In the genomic region with DNA sequence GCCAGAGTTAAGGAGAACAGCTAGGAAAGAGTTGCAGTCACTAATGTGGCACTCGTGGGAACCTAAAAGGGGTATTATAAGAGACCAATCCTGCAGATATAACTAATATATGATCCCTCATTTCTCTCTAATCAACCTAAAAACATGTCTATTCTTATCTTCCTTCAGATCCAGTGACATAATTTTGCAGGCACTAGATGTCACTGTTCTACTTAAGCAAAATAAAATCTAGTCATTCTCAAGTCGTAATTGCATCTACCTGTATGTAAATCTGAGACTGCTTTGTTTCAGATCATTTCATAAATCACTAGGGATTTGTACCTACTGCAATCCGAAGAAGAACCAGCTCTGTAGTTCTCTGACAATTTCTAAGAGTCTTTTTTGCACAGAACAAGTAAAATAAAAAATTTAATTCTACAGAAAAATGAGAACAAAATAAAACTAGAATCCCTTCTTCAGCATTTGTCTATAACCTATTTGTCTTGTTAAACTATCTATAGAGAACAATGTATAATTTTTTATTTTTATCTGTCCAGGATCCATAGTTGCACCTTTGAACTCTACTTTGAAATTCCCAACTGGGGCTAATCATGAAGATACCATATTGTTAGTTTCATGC, we compare ENCODE assay signal across 9 cellular contexts. TPM values are rescaled to one million over a fixed set of nuclear protein-coding genes. Genes with fewer than 3 reads are reported as not detected.
DNase-seq lines count a peak whose midpoint lies in the region; ATAC-seq, FAIRE-seq and TF ChIP-seq lines count a peak whose summit lies in the region.
"Had no signal": no experiment of that assay in that cellular context is flagged by ENCODE, and none has a peak within 500 bp of the region (broad histone marks: within the 10 kb centered on the region; RNA-seq: fewer than 3 reads in every experiment).

No MANE protein-coding gene starts in this region.

- no peak overlapping the region for H2BK5ac ChIP-seq in mesendoderm (ENCODE audit: low read length)

- H3K36me3 Mint-ChIP-seq in activated CD4-positive, alpha-beta T cell treated with anti-CD3 and anti-CD28 coated beads for 36 hours (ENCODE audit: low read depth) = no peaks in the 10 kb centered on the region
- H3K36me3 Mint-ChIP-seq in activated naive CD8-positive, alpha-beta T cell treated with anti-CD3 and anti-CD28 coated beads, Interleukin-2, amount 50 U/mL, for 24 hours (ENCODE audit: low read depth) = no peaks in the 10 kb centered on the region

- no peak overlapping the region for H2BK120ac ChIP-seq in mesendoderm (ENCODE audit: low read depth, low read length)

- H3K23ac ChIP-seq in mesendoderm (ENCODE audit: low read length) = no peak overlapping the region

- H3K4me3 Mint-ChIP-seq in activated CD4-positive, alpha-beta T cell treated with anti-CD3 and anti-CD28 coated beads for 36 hours = no peak overlapping the region
- H3K4me3 Mint-ChIP-seq in activated naive CD8-positive, alpha-beta T cell treated with anti-CD3 and anti-CD28 coated beads, Interleukin-2, amount 50 U/mL, for 24 hours = no peak overlapping the region
- H3K4me3 Mint-ChIP-seq: T-helper 1 cell treated with Interleukin-12 subunit alpha and Interleukin-12 subunit beta and Interleukin-4 antibody, amounts not matched to agents 30 μg/mL and 1 μg/mL, for 36 hours had no signal

- H2BK15ac ChIP-seq in mesendoderm (replicated peaks; ENCODE audit: low read depth) = no peak overlapping the region

- peaks cover 3% of the 10 kb centered on the region for H3K27me3 Mint-ChIP-seq in activated CD4-positive, alpha-beta T cell treated with anti-CD3 and anti-CD28 coated beads for 36 hours
- H3K27me3 Mint-ChIP-seq in activated naive CD8-positive, alpha-beta T cell treated with anti-CD3 and anti-CD28 coated beads, Interleukin-2, amount 50 U/mL, for 24 hours = no peaks in the 10 kb centered on the region

- no peak overlapping the region for H4K5ac ChIP-seq in mesendoderm (ENCODE audit: low read length)

- H3K79me1 ChIP-seq in mesendoderm (ENCODE audit: low read length) = no peaks in the 10 kb centered on the region

- no CpG with 5 or more reads among the region's 3 CpGs for WGBS in mesendoderm (ENCODE audit: extremely low coverage, insufficient coverage, low lambda C conversion rate)

- H3K36me3 ChIP-seq in mesendoderm (ENCODE audit: control insufficient read depth, insufficient read depth, low read length) = no peaks in the 10 kb centered on the region

- no peaks in the 10 kb centered on the region for H3K4me1 Mint-ChIP-seq in activated CD4-positive, alpha-beta T cell treated with anti-CD3 and anti-CD28 coated beads for 36 hours
- H3K4me1 Mint-ChIP-seq in activated naive CD8-positive, alpha-beta T cell treated with anti-CD3 and anti-CD28 coated beads, Interleukin-2, amount 50 U/mL, for 24 hours = no peaks in the 10 kb centered on the region

- TF ChIP-seq CTCF in RWPE1 (conservative IDR thresholded peaks at IDR 0.05; ENCODE audit: low read depth) = peak; percentile 68

- DNase-seq in GM18507 (ENCODE audit: extremely low spot score, insufficient read length, low read depth) (no peak), RWPE1 (ENCODE audit: low spot score) (peak; percentile 33), mesendoderm (peak; percentile 35)
- DNase-seq in activated CD4-positive, alpha-beta T cell treated with anti-CD3 and anti-CD28 coated beads for 36 hours = no peak
- no peak for DNase-seq in activated naive CD8-positive, alpha-beta T cell treated with anti-CD3 and anti-CD28 coated beads, Interleukin-2, amount 50 U/mL, for 24 hours

- FAIRE-seq in GM18507 (lab: Jason Lieb, UNC) = peak; percentile 73

- CTCF ChIA-PET in RWPE1 (lab: Yijun Ruan, JAX) = interaction anchor here (0.6 to 1.0 kb wide), 2 partner anchors 10 to 28 kb away, joined by 3 to 4 read pairs; no protein-coding TSS in a partner anchor
- CTCF ChIA-PET in activated CD4-positive, alpha-beta T cell treated with anti-CD3 and anti-CD28 coated beads for 36 hours (lab: Charles Lee) = no interaction called here

- no peak overlapping the region for H3K18ac ChIP-seq in mesendoderm (ENCODE audit: low read length)

- no peak overlapping the region for H3K27ac Mint-ChIP-seq in activated CD4-positive, alpha-beta T cell treated with anti-CD3 and anti-CD28 coated beads for 36 hours
- H3K27ac Mint-ChIP-seq in activated naive CD8-positive, alpha-beta T cell treated with anti-CD3 and anti-CD28 coated beads, Interleukin-2, amount 50 U/mL, for 24 hours = no peak overlapping the region
- H3K27ac Mint-ChIP-seq: T-helper 1 cell treated with Interleukin-12 subunit alpha and Interleukin-12 subunit beta and Interleukin-4 antibody, amounts not matched to agents 30 μg/mL and 1 μg/mL, for 36 hours had no signal

- ATAC-seq in HG02981 (IDR thresholded peaks at IDR 0.05; ENCODE audit: unreplicated experiment) (peak; percentile 52), HG03521 (IDR thresholded peaks at IDR 0.05; ENCODE audit: unreplicated experiment) (no peak)
- no peak for ATAC-seq in activated CD4-positive, alpha-beta T cell treated with anti-CD3 and anti-CD28 coated beads for 36 hours
- no peak for ATAC-seq in activated naive CD8-positive, alpha-beta T cell treated with anti-CD3 and anti-CD28 coated beads, Interleukin-2, amount 50 U/mL, for 24 hours

- no peak overlapping the region for H3K4ac ChIP-seq in mesendoderm (ENCODE audit: low read depth, low read length)

- H3K56ac ChIP-seq in mesendoderm (ENCODE audit: low read length) = no peak overlapping the region

- no peak overlapping the region for H3K4me2 ChIP-seq in mesendoderm (ENCODE audit: low read length)

- H4K8ac ChIP-seq in mesendoderm (ENCODE audit: low read depth, low read length) = no peak overlapping the region

- no peak overlapping the region for H3K4me3 ChIP-seq in mesendoderm (ENCODE audit: low read length)

- POLR2A ChIA-PET in RWPE1 (lab: Yijun Ruan, JAX; ENCODE audit: low non-redundant PET) = no interaction called here
- POLR2A ChIA-PET in activated CD4-positive, alpha-beta T cell treated with anti-CD3 and anti-CD28 coated beads for 36 hours (lab: Charles Lee) = no interaction called here

- H2AK5ac ChIP-seq in mesendoderm (ENCODE audit: low read length) = no peak overlapping the region

- intact Hi-C loops in activated CD4-positive, alpha-beta T cell treated with anti-CD3 and anti-CD28 coated beads for 36 hours (cut with DNase I, micrococcal nuclease) = no loop called here

- H3K79me2 ChIP-seq in mesendoderm (ENCODE audit: control insufficient read depth, insufficient read depth, low read length) = no peaks in the 10 kb centered on the region

- H3K9ac ChIP-seq in mesendoderm (ENCODE audit: low read length) = no peak overlapping the region

- no peaks in the 10 kb centered on the region for H3K4me1 ChIP-seq in mesendoderm (ENCODE audit: control insufficient read depth, low read depth, low read length)

- no peaks in the 10 kb centered on the region for H3K9me3 Mint-ChIP-seq in activated CD4-positive, alpha-beta T cell treated with anti-CD3 and anti-CD28 coated beads for 36 hours (ENCODE audit: low read depth)
- no peaks in the 10 kb centered on the region for H3K9me3 Mint-ChIP-seq in activated naive CD8-positive, alpha-beta T cell treated with anti-CD3 and anti-CD28 coated beads, Interleukin-2, amount 50 U/mL, for 24 hours
- H3K9me3 Mint-ChIP-seq: T-helper 1 cell treated with Interleukin-12 subunit alpha and Interleukin-12 subunit beta and Interleukin-4 antibody, amounts not matched to agents 30 μg/mL and 1 μg/mL, for 36 hours had no signal

- H3K27ac ChIP-seq in RWPE1 = no peak overlapping the region
- H3K27ac ChIP-seq in mesendoderm (ENCODE audit: low read depth, low read length) = no peak overlapping the region

- H3K27me3 ChIP-seq in mesendoderm (ENCODE audit: insufficient read depth, low read length, poor library complexity) = no peaks in the 10 kb centered on the region

RNA-seq across cellular contexts. Expression of a gene that starts 56.5 kb away (rescaled TPM):
- polyA plus RNA-seq in mesendoderm (2013, experiment 1 of 2) = 0.06 TPM
- 0.06 TPM for polyA plus RNA-seq in mesendoderm (2013, experiment 2 of 2)
- total RNA-seq in activated CD4-positive, alpha-beta T cell treated with anti-CD3 and anti-CD28 coated beads for 36 hours = not detected
- total RNA-seq: mononuclear cell had no signal

Comparison
In these comparisons a context has a peak if more than half of its experiments do, and no peak if none do; other contexts are left out.
1. DNase-seq: peak in RWPE1 (single experiment) and mesendoderm (single experiment); none in GM18507 (single experiment), activated CD4-positive, alpha-beta T cell treated with anti-CD3 and anti-CD28 coated beads for 36 hours (single experiment) and activated naive CD8-positive, alpha-beta T cell treated with anti-CD3 and anti-CD28 coated beads, Interleukin-2, amount 50 U/mL, for 24 hours (single experiment).